In genomic region chr16:67166035-67166882, GRCh38 we compare ENCODE assay signal across 17 cellular contexts. TPM values are rescaled to one million over a fixed set of nuclear protein-coding genes. Genes with fewer than 3 reads are reported as not detected.
DNase-seq lines count a peak whose midpoint lies in the region; ATAC-seq, FAIRE-seq and TF ChIP-seq lines count a peak whose summit lies in the region.
"Had no signal": no experiment of that assay in that cellular context is flagged by ENCODE, and none has a peak within 500 bp of the region (broad histone marks: within the 10 kb centered on the region; RNA-seq: fewer than 3 reads in every experiment).

No MANE protein-coding gene starts in this region.

- no peak for TF ChIP-seq CTCF in esophagus muscularis mucosa (IDR thresholded peaks at IDR 0.05)
- TF ChIP-seq CTCF in pancreas (IDR thresholded peaks at IDR 0.05): no peak
- TF ChIP-seq CTCF in colonic mucosa (IDR thresholded peaks at IDR 0.05): no peak
- no peak for TF ChIP-seq CTCF in mucosa of descending colon (IDR thresholded peaks at IDR 0.05)

- H3K36me3 ChIP-seq in esophagus muscularis mucosa (peaks cover 0 to 11% (median 4%) of the 10 kb centered on the region in 4 donors), pancreas (no peaks in the 10 kb centered on the region), colonic mucosa (no peaks in the 10 kb centered on the region), mucosa of descending colon (ENCODE audit: low read depth) (no peaks in the 10 kb centered on the region)

- TF ChIP-seq EP300 in esophagus muscularis mucosa (IDR thresholded peaks at IDR 0.05): no peak

- no peak for DNase-seq in activated CD4-positive, alpha-beta T cell treated with anti-CD3 and anti-CD28 coated beads, Interleukin-2, amount 10 ng/mL, durations not matched to agents 24 days and 14 days
- DNase-seq in activated CD4-positive, alpha-beta T cell treated with anti-CD3 and anti-CD28 coated beads, Interleukin-2, amount 50 U/mL, for 4 hours: no peak
- DNase-seq in T-helper 17 cell (no peak), esophagus muscularis mucosa (ENCODE audit: extremely low spot score) (no peak), pancreas (peak in 4 of 6 donors; percentile 3 to 62 (median 38)), colonic mucosa (no peak), mucosa of descending colon (no peak), NCI-H146 (lab: John Stamatoyannopoulos, UW) (no peak)
- DNase-seq: activated CD4-positive, alpha-beta T cell treated with anti-CD3 and anti-CD28 coated beads for 4 hours; anterior cingulate cortex; effector CD8-positive, alpha-beta T cell; left ventricle myocardium superior; NCI-H1436; NCI-H69; nucleus accumbens had no signal

- H3K4me1 ChIP-seq in esophagus muscularis mucosa (peaks cover 63 to 100% (median 91%) of the 10 kb centered on the region in 4 donors), pancreas (peaks cover 5 to 19% (median 9%) of the 10 kb centered on the region in 3 donors), colonic mucosa (peaks cover 27% of the 10 kb centered on the region), mucosa of descending colon (ENCODE audit: low read depth) (peaks cover 61% of the 10 kb centered on the region)

- H3K27me3 Mint-ChIP-seq in activated CD4-positive, alpha-beta T cell treated with anti-CD3 and anti-CD28 coated beads, Interleukin-2, amount 10 ng/mL, durations not matched to agents 24 days and 14 days: peaks cover 13% of the 10 kb centered on the region
- H3K27me3 Mint-ChIP-seq in T-helper 17 cell: peaks cover 24% of the 10 kb centered on the region

- H3K27ac ChIP-seq in esophagus muscularis mucosa (replicated peaks in 1 of 4) (peak overlapping the region; percentile 80 to 97 (median 90)), pancreas (no peak overlapping the region), colonic mucosa (no peak overlapping the region)

- H3K27me3 ChIP-seq in esophagus muscularis mucosa: peaks cover 0 to 36% (median 2%) of the 10 kb centered on the region in 4 donors
- no peaks in the 10 kb centered on the region for H3K27me3 ChIP-seq in pancreas
- peaks cover 31% of the 10 kb centered on the region for H3K27me3 ChIP-seq in colonic mucosa

- no peak for TF ChIP-seq POLR2A in esophagus muscularis mucosa (IDR thresholded peaks at IDR 0.05; ENCODE audit: low read depth)

- H3K4me1 Mint-ChIP-seq in activated CD4-positive, alpha-beta T cell treated with anti-CD3 and anti-CD28 coated beads, Interleukin-2, amount 10 ng/mL, durations not matched to agents 24 days and 14 days: peaks cover 55% of the 10 kb centered on the region
- peaks cover 29% of the 10 kb centered on the region for H3K4me1 Mint-ChIP-seq in T-helper 17 cell

- no peaks in the 10 kb centered on the region for H3K9me3 Mint-ChIP-seq in activated CD4-positive, alpha-beta T cell treated with anti-CD3 and anti-CD28 coated beads, Interleukin-2, amount 10 ng/mL, durations not matched to agents 24 days and 14 days
- H3K9me3 Mint-ChIP-seq: central memory CD8-positive, alpha-beta T cell had no signal

- ATAC-seq in T-helper 17 cell (no peak), pancreas (no peak), mucosa of descending colon (no peak)
- ATAC-seq: left ventricle myocardium superior had no signal

- H3K4me3 ChIP-seq in esophagus muscularis mucosa: peak overlapping the region; percentile 53 to 57 (median 54)
- H3K4me3 ChIP-seq in pancreas: no peak overlapping the region
- no peak overlapping the region for H3K4me3 ChIP-seq in colonic mucosa
- no peak overlapping the region for H3K4me3 ChIP-seq in mucosa of descending colon

- H3K9me3 ChIP-seq in T-helper 17 cell (ENCODE audit: control insufficient read depth, low read length, poor library complexity, severe bottlenecking) (no peaks in the 10 kb centered on the region), esophagus muscularis mucosa (no peaks in the 10 kb centered on the region), pancreas (no peaks in the 10 kb centered on the region), colonic mucosa (no peaks in the 10 kb centered on the region), mucosa of descending colon (no peaks in the 10 kb centered on the region)

- WGBS in esophagus muscularis mucosa: 58% methylated on average over 14 of the region's 30 CpGs
- 73 to 76% methylated on average over 20 to 30 of the region's 30 CpGs for WGBS in pancreas, 2 donors

- H3K4me3 Mint-ChIP-seq in activated CD4-positive, alpha-beta T cell treated with anti-CD3 and anti-CD28 coated beads, Interleukin-2, amount 10 ng/mL, durations not matched to agents 24 days and 14 days: peak overlapping the region; percentile 70
- H3K4me3 Mint-ChIP-seq in T-helper 17 cell: peak overlapping the region; percentile 59

- no peak overlapping the region for H3K9ac ChIP-seq in colonic mucosa (ENCODE audit: low read depth in 2 of 2, low read length in 2 of 2)

- intact Hi-C loops in activated CD4-positive, alpha-beta T cell treated with anti-CD3 and anti-CD28 coated beads, Interleukin-2, amount 10 ng/mL, durations not matched to agents 24 days and 14 days (cut with micrococcal nuclease): no loop called here
- intact Hi-C loops in esophagus muscularis mucosa (cut with DNase I) (no loop called here), pancreas (cut with DNase I) (loop anchor here in 1 of 3 donors (10.0 kb wide), 1 partner anchor 191 kb away; no protein-coding TSS in a partner anchor), colonic mucosa (cut with DNase I) (no loop called here), mucosa of descending colon (cut with DNase I, micrococcal nuclease) (no loop called here)

- H3K27ac Mint-ChIP-seq in activated CD4-positive, alpha-beta T cell treated with anti-CD3 and anti-CD28 coated beads, Interleukin-2, amount 10 ng/mL, durations not matched to agents 24 days and 14 days: peak overlapping the region; percentile 40
- no peak overlapping the region for H3K27ac Mint-ChIP-seq in T-helper 17 cell

- FAIRE-seq in pancreas (lab: Jason Lieb, UNC): no peak
- FAIRE-seq: urothelium cell line had no signal

- H3K36me3 Mint-ChIP-seq in activated CD4-positive, alpha-beta T cell treated with anti-CD3 and anti-CD28 coated beads, Interleukin-2, amount 10 ng/mL, durations not matched to agents 24 days and 14 days (ENCODE audit: low read depth): peaks cover 31% of the 10 kb centered on the region
- peaks cover 2% of the 10 kb centered on the region for H3K36me3 Mint-ChIP-seq in T-helper 17 cell (ENCODE audit: low read depth)

RNA-seq across cellular contexts. Expression of gene HSF4, which starts 1.7 kb away (rescaled TPM):
- 48.5 and 54.0 TPM in 2 replicates for total RNA-seq in activated CD4-positive, alpha-beta T cell treated with anti-CD3 and anti-CD28 coated beads, Interleukin-2, amount 10 ng/mL, durations not matched to agents 24 days and 14 days
- 10 to 100 TPM; 54.5 to 80.9 TPM for total RNA-seq in T-helper 17 cell
- total RNA-seq in esophagus muscularis mucosa: 10 to 100 TPM; 27.3 to 61.9 (median 41.1) TPM
- total RNA-seq in pancreas: 10 to 100 TPM; 34.9 to 70.0 (median 49.1) TPM
- polyA plus RNA-seq in pancreas: 100 to 1,000 TPM; 310 to 330 TPM
- total RNA-seq in colonic mucosa: 10 to 100 TPM; 23.6 TPM
- 100 to 1,000 TPM in 1 of 3 donors, 10 to 100 TPM in 2; 26.0 to 113 (median 64.4) TPM for total RNA-seq in mucosa of descending colon

RNA-seq across cellular contexts. Expression of gene NOL3, which starts 4.1 kb away (rescaled TPM):
- total RNA-seq in activated CD4-positive, alpha-beta T cell treated with anti-CD3 and anti-CD28 coated beads, Interleukin-2, amount 10 ng/mL, durations not matched to agents 24 days and 14 days: 31.0 and 36.7 TPM in 2 replicates
- 1 to 10 TPM; 4.3 to 5.5 TPM for total RNA-seq in T-helper 17 cell
- 10 to 100 TPM; 40.6 to 58.2 (median 45.4) TPM for total RNA-seq in esophagus muscularis mucosa
- total RNA-seq in pancreas: 10 to 100 TPM; 15.2 to 31.2 (median 19.8) TPM
- 100 to 1,000 TPM in 1 of 2 donors, 10 to 100 TPM in 1; 84.5 to 119 TPM for polyA plus RNA-seq in pancreas
- total RNA-seq in colonic mucosa: 10 to 100 TPM; 26.2 to 31.0 TPM
- 10 to 100 TPM; 23.5 to 35.9 (median 32.0) TPM for total RNA-seq in mucosa of descending colon

RNA-seq across cellular contexts. Expression of gene FBXL8, which starts 6.5 kb away (rescaled TPM):
- total RNA-seq in activated CD4-positive, alpha-beta T cell treated with anti-CD3 and anti-CD28 coated beads, Interleukin-2, amount 10 ng/mL, durations not matched to agents 24 days and 14 days: 25.1 and 30.0 TPM in 2 replicates
- total RNA-seq in T-helper 17 cell: 10 to 100 TPM; 50.0 to 55.1 TPM
- 10 to 100 TPM; 10.3 to 22.1 (median 15.1) TPM for total RNA-seq in esophagus muscularis mucosa
- 10 to 100 TPM; 12.9 to 31.7 (median 24.2) TPM for total RNA-seq in pancreas
- 10 to 100 TPM; 41.6 to 86.2 TPM for polyA plus RNA-seq in pancreas
- 10 to 100 TPM; 12.0 to 27.1 TPM for total RNA-seq in colonic mucosa
- 10 to 100 TPM; 23.3 to 33.8 (median 24.5) TPM for total RNA-seq in mucosa of descending colon

RNA-seq across cellular contexts. Expression of gene TRADD, which starts 6.5 kb away (rescaled TPM):
- total RNA-seq in activated CD4-positive, alpha-beta T cell treated with anti-CD3 and anti-CD28 coated beads, Interleukin-2, amount 10 ng/mL, durations not matched to agents 24 days and 14 days: 28.9 and 30.1 TPM in 2 replicates
- 100 to 1,000 TPM in 1 of 2 donors, 10 to 100 TPM in 1; 92.7 to 103 TPM for total RNA-seq in T-helper 17 cell
- 10 to 100 TPM; 26.6 to 53.4 (median 42.7) TPM for total RNA-seq in esophagus muscularis mucosa
- total RNA-seq in pancreas: 10 to 100 TPM in 4 of 6 donors, 1 to 10 TPM in 2; 9.4 to 17.4 (median 11.5) TPM
- 10 to 100 TPM; 21.3 to 33.3 TPM for polyA plus RNA-seq in pancreas
- total RNA-seq in colonic mucosa: 10 to 100 TPM; 27.5 to 37.1 TPM
- total RNA-seq in mucosa of descending colon: 10 to 100 TPM; 21.0 to 27.4 (median 26.6) TPM

RNA-seq across cellular contexts. Expression of gene B3GNT9, which starts 15.5 kb away (rescaled TPM):
- total RNA-seq in activated CD4-positive, alpha-beta T cell treated with anti-CD3 and anti-CD28 coated beads, Interleukin-2, amount 10 ng/mL, durations not matched to agents 24 days and 14 days: 5.5 and 5.6 TPM in 2 replicates
- total RNA-seq in T-helper 17 cell (1 to 10 TPM; 7.0 to 8.1 TPM), esophagus muscularis mucosa (10 to 100 TPM; 17.4 to 26.1 (median 19.2) TPM), pancreas (1 to 10 TPM; 1.8 to 5.1 (median 3.5) TPM), colonic mucosa (1 to 10 TPM; 4.4 to 4.9 TPM), mucosa of descending colon (1 to 10 TPM; 1.5 to 8.4 (median 4.0) TPM)
- 1 to 10 TPM; 3.0 to 9.3 TPM for polyA plus RNA-seq in pancreas

Comparison
In these comparisons a context has a peak if more than half of its experiments do, and no peak if none do; other contexts are left out.
1. DNase-seq: peak in pancreas (4 of 6); none in activated CD4-positive, alpha-beta T cell treated with anti-CD3 and anti-CD28 coated beads, Interleukin-2, amount 10 ng/mL, durations not matched to agents 24 days and 14 days (single experiment), activated CD4-positive, alpha-beta T cell treated with anti-CD3 and anti-CD28 coated beads, Interleukin-2, amount 50 U/mL, for 4 hours (0 of 2), T-helper 17 cell (0 of 3), esophagus muscularis mucosa (single experiment), colonic mucosa (single experiment), mucosa of descending colon (0 of 3) and NCI-H146 (single experiment).
2. H3K27ac ChIP-seq: peak in esophagus muscularis mucosa (4 of 4); none in pancreas (0 of 4) and colonic mucosa (single experiment).
3. H3K4me3 ChIP-seq: peak in esophagus muscularis mucosa (4 of 4); none in pancreas (0 of 4), colonic mucosa (single experiment) and mucosa of descending colon (single experiment).